Comparison of ENCODE assay signal across 8 cellular contexts in genomic region chr18:31658670-31659573, GRCh38. TPM values are rescaled to one million over a fixed set of nuclear protein-coding genes. Genes with fewer than 3 reads are reported as not detected.
A peak's percentile ranks its signal among the peaks of the same experiment; 100 is the strongest.
DNase-seq lines count a peak whose midpoint lies in the region; ATAC-seq, FAIRE-seq and TF ChIP-seq lines count a peak whose summit lies in the region.

No MANE protein-coding gene starts in this region.

- no peak for FAIRE-seq in GM12891 (lab: Jason Lieb, UNC)

- H3K4me3 ChIP-seq in choroid plexus epithelial cell (ENCODE audit: low read depth, low read length) (no peak overlapping the region), brain microvascular endothelial cell (ENCODE audit: low read depth, low read length) (no peak overlapping the region)

- DNase-seq in GM12891 (ENCODE audit: insufficient read length, low spot score) (no peak), choroid plexus epithelial cell (ENCODE audit: low read depth) (peak; percentile 36), substantia nigra (lab: John Stamatoyannopoulos, UW) (no peak), brain microvascular endothelial cell (no peak), NCI-H1694 (lab: John Stamatoyannopoulos, UW) (no peak)
- no peak for DNase-seq in central memory CD4-positive, alpha-beta T cell

- in situ Hi-C loops in brain microvascular endothelial cell (cut with HindIII; ENCODE audit: low pct_ligation_motif_present, low sequenced_read_pairs) = no loop called here

- TF ChIP-seq CTCF in choroid plexus epithelial cell (conservative IDR thresholded peaks at IDR 0.05; ENCODE audit: low read depth, low read length) (no peak), brain microvascular endothelial cell (IDR thresholded peaks at IDR 0.05; ENCODE audit: low read depth, low read length, missing control alignments) (no peak)

- H3K27me3 ChIP-seq in brain microvascular endothelial cell (replicated peaks) = no peaks in the 10 kb centered on the region

- TF ChIP-seq POLR2A in GM12891 (IDR thresholded peaks at IDR 0.05; ENCODE audit: low read depth, low read length) = peak; percentile 27; the same call in 1 of the 2 replicates

- no peak overlapping the region for H3K27ac ChIP-seq in substantia nigra (ENCODE audit: low read depth, low read length, poor library complexity, severe bottlenecking)
- no peak overlapping the region for H3K27ac ChIP-seq in brain microvascular endothelial cell

- H3K36me3 ChIP-seq in brain microvascular endothelial cell (replicated peaks) = no peaks in the 10 kb centered on the region

- peak; percentile 64 for ATAC-seq in GM21423 (IDR thresholded peaks at IDR 0.05; ENCODE audit: unreplicated experiment)
- peak; percentile 39 for ATAC-seq in HG03558 (IDR thresholded peaks at IDR 0.05; ENCODE audit: extremely low read depth, unreplicated experiment)

TF ChIP-seq in GM12891, 5 proteins besides CTCF, POLR2A, EP300 and RAD21:
- TF ChIP-seq TAF1 (IDR thresholded peaks at IDR 0.05; ENCODE audit: low read depth, low read length) = no peak; the same call in 1 of the 2 replicates
- peak; percentile 38; the same call in 1 of the 2 replicates for TF ChIP-seq SPI1 (IDR thresholded peaks at IDR 0.05; ENCODE audit: low read depth, low read length)
TF ChIP-seq in GM12891: peak in this region for 1.

RNA-seq across cellular contexts. Expression of gene B4GALT6, which starts 25.5 kb away (rescaled TPM):
- polyA plus RNA-seq in GM12891 (2012; ENCODE audit: low read depth, missing spikeins) = 14.9 TPM
